19 cellular contexts compared by ENCODE assay signal in genomic region chr16:9446471-9447194, GRCh38.
"Had no signal": no experiment of that assay in that cellular context is flagged by ENCODE, and none has a peak within 500 bp of the region (broad histone marks: within the 10 kb centered on the region; RNA-seq: fewer than 3 reads in every experiment).

No MANE protein-coding gene starts in this region.

- H3K4me3 ChIP-seq: colonic mucosa, suprapubic skin, vagina had no signal

- H3K27ac ChIP-seq: colonic mucosa, suprapubic skin, vagina had no signal

- ATAC-seq: activated T-helper 17 cell treated with anti-CD3 and anti-CD28 coated beads, Interleukin-2, amount 50 U/mL, for 72 hours; natural killer cell treated with Interleukin-12 subunit alpha and Interleukin-12 subunit beta and Interleukin-15 and Interleukin-18, amount 100 ng/mL, for 72 hours; T-cell; WTC11 had no signal

- H3K4me1 ChIP-seq: colonic mucosa, suprapubic skin, vagina had no signal

- FAIRE-seq: kidney had no signal

- DNase-seq: activated CD4-positive, alpha-beta memory T cell treated with anti-CD3 and anti-CD28 coated beads, Interleukin-2, amount 10 ng/mL, durations not matched to agents 7 days and 5 days; activated CD4-positive, alpha-beta T cell treated with anti-CD3 and anti-CD28 coated beads for 4 hours; activated naive CD4-positive, alpha-beta T cell; activated naive CD8-positive, alpha-beta T cell treated with anti-CD3 and anti-CD28 coated beads for 36 hours; activated T-cell treated with anti-CD3 and anti-CD28 coated beads, Interleukin-2, amount 50 U/mL, for 1 hour; amniotic stem cell; colonic mucosa; foreskin melanocyte; kidney; nucleus accumbens; posterior cingulate gyrus; retina; T-cell; trophoblast cell had no signal

- H3K9me3 ChIP-seq: colonic mucosa, suprapubic skin, vagina had no signal

- H3K36me3 ChIP-seq: colonic mucosa, suprapubic skin, vagina had no signal

- H3K27me3 ChIP-seq: colonic mucosa, suprapubic skin, vagina had no signal
